In genomic region chr17:2615882-2616281, GRCh38 we compare ENCODE assay signal across 22 cellular contexts.
"Had no signal": no experiment of that assay in that cellular context is flagged by ENCODE, and none has a peak within 500 bp of the region (broad histone marks: within the 10 kb centered on the region; RNA-seq: fewer than 3 reads in every experiment).

No MANE protein-coding gene starts in this region.

- H3K27me3 Mint-ChIP-seq: activated B cell treated with CpG ODN at 0.5 μM for 24 hours; brain; naive thymus-derived CD4-positive, alpha-beta T cell; T-cell had no signal

- ATAC-seq: activated naive CD4-positive, alpha-beta T cell treated with anti-CD3 and anti-CD28 coated beads, Interleukin-2, amount 50 U/mL, for 72 hours; esophagus mucosa; foreskin keratinocyte; heart left ventricle; naive thymus-derived CD4-positive, alpha-beta T cell; stimulated activated naive CD8-positive, alpha-beta T cell treated with anti-CD3 and anti-CD28 coated beads, Interleukin-15, Interleukin-2, amounts not matched to agents 100 U/mL and 50 U/mL, for 24 hours; T-cell had no signal

- H3K4me3 Mint-ChIP-seq: activated B cell treated with CpG ODN at 0.5 μM for 24 hours; activated T-helper 1 cell treated with anti-CD3 and anti-CD28 coated beads, Interleukin-12 subunit alpha, Interleukin-12 subunit beta, Interleukin-2, Interleukin-4 antibody, amounts not matched to agents 30 ng/mL and 10 ng/mL and 1 ng/mL, durations not matched to agents 14 hours and 24 hours and 36 hours; brain; mesothelial cell of epicardium; T-helper 2 cell treated with Interferon-gamma antibody and Interleukin-4, amounts not matched to agents 5 μg/mL and 100 μg/mL, for 36 hours had no signal

- H3K36me3 ChIP-seq: adrenal gland, cardiac muscle cell, right atrium auricular region, transverse colon, uterus had no signal

- H3K27ac Mint-ChIP-seq: activated B cell treated with CpG ODN at 0.5 μM for 24 hours; activated T-helper 1 cell treated with anti-CD3 and anti-CD28 coated beads, Interleukin-12 subunit alpha, Interleukin-12 subunit beta, Interleukin-2, Interleukin-4 antibody, amounts not matched to agents 30 ng/mL and 10 ng/mL and 1 ng/mL, durations not matched to agents 14 hours and 24 hours and 36 hours; T-cell; T-helper 2 cell treated with Interferon-gamma antibody and Interleukin-4, amounts not matched to agents 5 μg/mL and 100 μg/mL, for 36 hours had no signal

- DNase-seq: activated B cell treated with CpG ODN at 0.5 μM for 24 hours; activated CD4-positive, alpha-beta T cell treated with anti-CD3 and anti-CD28 coated beads, Interleukin-2, amount 50 U/mL, for 4 hours; activated gamma-delta T cell; activated T-cell treated with anti-CD3 and anti-CD28 coated beads for 4 hours; adrenal gland; foreskin keratinocyte; heart left ventricle; hypothalamus; naive thymus-derived CD4-positive, alpha-beta T cell; stimulated activated naive CD8-positive, alpha-beta T cell treated with anti-CD3 and anti-CD28 coated beads, Interleukin-15, Interleukin-2, amounts not matched to agents 100 U/mL and 50 U/mL, for 24 hours; T-cell; testis; transverse colon; uterus had no signal

- H3K27me3 ChIP-seq: adrenal gland, cardiac muscle cell, foreskin keratinocyte, heart left ventricle, right atrium auricular region, testis, transverse colon, uterus had no signal

- H3K4me3 ChIP-seq: adrenal gland, cardiac muscle cell, heart left ventricle, right atrium auricular region, testis, transverse colon, uterus had no signal

- H3K27ac ChIP-seq: adrenal gland, cardiac muscle cell, foreskin keratinocyte, heart left ventricle, right atrium auricular region, testis, transverse colon, uterus had no signal

- H3K9me3 ChIP-seq: adrenal gland, heart left ventricle, right atrium auricular region, testis, transverse colon, uterus had no signal

- H3K9me3 Mint-ChIP-seq: activated B cell treated with CpG ODN at 0.5 μM for 24 hours; activated naive CD4-positive, alpha-beta T cell treated with anti-CD3 and anti-CD28 coated beads, Interleukin-2, amount 50 U/mL, for 72 hours; activated T-helper 1 cell treated with anti-CD3 and anti-CD28 coated beads, Interleukin-12 subunit alpha, Interleukin-12 subunit beta, Interleukin-2, Interleukin-4 antibody, amounts not matched to agents 30 ng/mL and 10 ng/mL and 1 ng/mL, durations not matched to agents 14 hours and 24 hours and 36 hours; mesothelial cell of epicardium; T-cell; T-helper 2 cell treated with Interferon-gamma antibody and Interleukin-4, amounts not matched to agents 5 μg/mL and 100 μg/mL, for 36 hours had no signal

- H3K36me3 Mint-ChIP-seq: mesothelial cell of epicardium had no signal
